ENCODE assay signal across 14 cellular contexts in the genomic region with DNA sequence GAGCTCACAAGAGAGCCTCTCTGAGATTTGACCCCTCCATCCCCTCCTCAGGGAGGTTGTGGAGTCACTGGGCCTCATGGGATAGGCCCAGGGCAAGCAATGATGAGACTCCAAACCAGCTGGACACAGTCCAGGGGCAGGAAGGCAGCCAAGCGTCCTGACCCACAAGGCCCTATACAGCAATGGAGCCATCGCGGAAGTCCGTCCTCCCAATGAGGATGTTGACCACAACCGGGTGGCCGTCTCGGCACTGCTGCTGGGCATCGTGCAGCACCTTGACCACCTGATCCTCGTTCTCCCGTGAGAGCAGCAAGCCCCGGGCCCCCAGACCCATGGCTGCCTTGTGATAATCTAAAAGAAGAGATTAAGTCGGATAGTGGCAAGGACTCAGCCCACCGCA. TPM values are rescaled to one million over a fixed set of nuclear protein-coding genes. Genes with fewer than 3 reads are reported as not detected.
DNase-seq lines count a peak whose midpoint lies in the region; ATAC-seq, FAIRE-seq and TF ChIP-seq lines count a peak whose summit lies in the region.
"Had no signal": no experiment of that assay in that cellular context is flagged by ENCODE, and none has a peak within 500 bp of the region (broad histone marks: within the 10 kb centered on the region; RNA-seq: fewer than 3 reads in every experiment).

No MANE protein-coding gene starts in this region.

- H3K4me3 Mint-ChIP-seq in neural crest cell: peak overlapping the region; percentile 12
- no peak overlapping the region for H3K4me3 Mint-ChIP-seq in stimulated activated memory B cell treated with anti-CD40 and anti-IgM and Interleukin-4, amounts not matched to agents 10 μg/mL and 1 μg/mL and 100 μg/mL, for 72 hours
- H3K4me3 Mint-ChIP-seq: activated naive CD4-positive, alpha-beta T cell treated with anti-CD3 and anti-CD28 coated beads, Interleukin-2, amount 50 U/mL, for 24 hours had no signal

- H3K9me3 ChIP-seq in body of pancreas: no peaks in the 10 kb centered on the region
- H3K9me3 ChIP-seq in uterus: no peaks in the 10 kb centered on the region

- peak; percentile 39 to 60 (median 51) for DNase-seq in body of pancreas
- peak in 27 of 42 donors; percentile 24 to 75 (median 47) for DNase-seq in head of caudate nucleus
- no peak for DNase-seq in neural crest cell (ENCODE audit: low read depth, low spot score)
- DNase-seq in uterus: peak; percentile 67 to 77
- no peak for DNase-seq in urothelium cell line (ENCODE audit: low spot score)
- DNase-seq in SW480 (ENCODE audit: low spot score): no peak
- DNase-seq: NCI-H1694, PC-9, spleen had no signal

- H3K27me3 ChIP-seq in body of pancreas (no peaks in the 10 kb centered on the region), uterus (no peaks in the 10 kb centered on the region)

- peaks cover 25% of the 10 kb centered on the region for H3K36me3 Mint-ChIP-seq in neural crest cell (ENCODE audit: low read depth)
- peaks cover 55% of the 10 kb centered on the region for H3K36me3 Mint-ChIP-seq in stimulated activated memory B cell treated with anti-CD40 and anti-IgM and Interleukin-4, amounts not matched to agents 10 μg/mL and 1 μg/mL and 100 μg/mL, for 72 hours

- peaks cover 0 to 26% of the 10 kb centered on the region in 2 donors for H3K36me3 ChIP-seq in body of pancreas (replicated peaks in 1 of 2; ENCODE audit: insufficient read depth in 1 of 2, low read depth in 2 of 2)
- H3K36me3 ChIP-seq in uterus: no peaks in the 10 kb centered on the region

- TF ChIP-seq POLR2A in body of pancreas (IDR thresholded peaks at IDR 0.05) (no peak), uterus (IDR thresholded peaks at IDR 0.05) (no peak)

- H3K4me1 ChIP-seq in body of pancreas (no peaks in the 10 kb centered on the region), uterus (no peaks in the 10 kb centered on the region)

- no peaks in the 10 kb centered on the region for H3K27me3 Mint-ChIP-seq in neural crest cell (ENCODE audit: low read depth)
- no peaks in the 10 kb centered on the region for H3K27me3 Mint-ChIP-seq in stimulated activated memory B cell treated with anti-CD40 and anti-IgM and Interleukin-4, amounts not matched to agents 10 μg/mL and 1 μg/mL and 100 μg/mL, for 72 hours
- H3K27me3 Mint-ChIP-seq: activated naive CD4-positive, alpha-beta T cell treated with anti-CD3 and anti-CD28 coated beads, Interleukin-2, amount 50 U/mL, for 24 hours had no signal

- ATAC-seq in body of pancreas (no peak), GM21390 (IDR thresholded peaks at IDR 0.05; ENCODE audit: unreplicated experiment) (no peak)
- no peak for ATAC-seq in stimulated activated memory B cell treated with anti-CD40 and anti-IgM and Interleukin-4, amounts not matched to agents 10 μg/mL and 1 μg/mL and 100 μg/mL, for 72 hours

- H3K9me3 Mint-ChIP-seq in neural crest cell: no peaks in the 10 kb centered on the region
- no peaks in the 10 kb centered on the region for H3K9me3 Mint-ChIP-seq in stimulated activated memory B cell treated with anti-CD40 and anti-IgM and Interleukin-4, amounts not matched to agents 10 μg/mL and 1 μg/mL and 100 μg/mL, for 72 hours
- H3K9me3 Mint-ChIP-seq: activated naive CD4-positive, alpha-beta T cell treated with anti-CD3 and anti-CD28 coated beads, Interleukin-2, amount 50 U/mL, for 24 hours had no signal

- no peaks in the 10 kb centered on the region for H3K4me1 Mint-ChIP-seq in neural crest cell
- no peaks in the 10 kb centered on the region for H3K4me1 Mint-ChIP-seq in stimulated activated memory B cell treated with anti-CD40 and anti-IgM and Interleukin-4, amounts not matched to agents 10 μg/mL and 1 μg/mL and 100 μg/mL, for 72 hours
- H3K4me1 Mint-ChIP-seq: activated naive CD4-positive, alpha-beta T cell treated with anti-CD3 and anti-CD28 coated beads, Interleukin-2, amount 50 U/mL, for 24 hours had no signal

- H3K27ac ChIP-seq in body of pancreas: no peak overlapping the region
- peak overlapping the region; percentile 31 to 51 for H3K27ac ChIP-seq in uterus
- H3K27ac ChIP-seq: epithelial cell of prostate, PC-9 had no signal

- no peak for TF ChIP-seq CTCF in body of pancreas (IDR thresholded peaks at IDR 0.05)
- TF ChIP-seq CTCF in neural crest cell (conservative IDR thresholded peaks at IDR 0.05): no peak
- no peak for TF ChIP-seq CTCF in uterus (IDR thresholded peaks at IDR 0.05)

- FAIRE-seq in urothelium cell line (lab: Jason Lieb, UNC): no peak

- intact Hi-C loops in body of pancreas (cut with DNase I) (no loop called here), head of caudate nucleus (cut with DNase I) (no loop called here), uterus (cut with DNase I; ENCODE audit: low total_unique reads) (no loop called here)

- no peak overlapping the region for H3K4me3 ChIP-seq in body of pancreas
- H3K4me3 ChIP-seq in uterus: no peak overlapping the region
- H3K4me3 ChIP-seq: lung, PC-9, spleen had no signal

- no peak overlapping the region for H3K27ac Mint-ChIP-seq in neural crest cell (ENCODE audit: unreplicated experiment)
- H3K27ac Mint-ChIP-seq in stimulated activated memory B cell treated with anti-CD40 and anti-IgM and Interleukin-4, amounts not matched to agents 10 μg/mL and 1 μg/mL and 100 μg/mL, for 72 hours: no peak overlapping the region
- H3K27ac Mint-ChIP-seq: activated naive CD4-positive, alpha-beta T cell treated with anti-CD3 and anti-CD28 coated beads, Interleukin-2, amount 50 U/mL, for 24 hours had no signal

- 86 to 92% methylated on average over 9 to 11 of the region's 13 CpGs for WGBS in body of pancreas, 2 donors

RNA-seq across cellular contexts. Expression of gene SYDE1, which starts 7.9 kb away (rescaled TPM):
- total RNA-seq in body of pancreas: 1 to 10 TPM; 6.3 to 9.9 TPM
- 23.8 and 24.7 TPM in 2 replicates for total RNA-seq in neural crest cell
- 10 to 100 TPM; 15.4 to 60.9 (median 22.8) TPM for total RNA-seq in uterus

RNA-seq across cellular contexts. Expression of gene OR1I1, which starts 33.1 kb away (rescaled TPM):
- not detected for total RNA-seq in body of pancreas
- not detected in 2 replicates for total RNA-seq in neural crest cell
- not detected for total RNA-seq in uterus
- total RNA-seq: lung, PC-9, spleen had no signal

Comparison
In these comparisons a context has a peak if more than half of its experiments do, and no peak if none do; other contexts are left out.
1. DNase-seq: peak in body of pancreas (4 of 4), head of caudate nucleus (27 of 42) and uterus (2 of 2); none in neural crest cell (single experiment), urothelium cell line (single experiment) and SW480 (single experiment).
2. H3K27ac ChIP-seq: peak in uterus (2 of 2); none in body of pancreas (0 of 4).